ENCODE assay signal across 21 cellular contexts in the genomic region with DNA sequence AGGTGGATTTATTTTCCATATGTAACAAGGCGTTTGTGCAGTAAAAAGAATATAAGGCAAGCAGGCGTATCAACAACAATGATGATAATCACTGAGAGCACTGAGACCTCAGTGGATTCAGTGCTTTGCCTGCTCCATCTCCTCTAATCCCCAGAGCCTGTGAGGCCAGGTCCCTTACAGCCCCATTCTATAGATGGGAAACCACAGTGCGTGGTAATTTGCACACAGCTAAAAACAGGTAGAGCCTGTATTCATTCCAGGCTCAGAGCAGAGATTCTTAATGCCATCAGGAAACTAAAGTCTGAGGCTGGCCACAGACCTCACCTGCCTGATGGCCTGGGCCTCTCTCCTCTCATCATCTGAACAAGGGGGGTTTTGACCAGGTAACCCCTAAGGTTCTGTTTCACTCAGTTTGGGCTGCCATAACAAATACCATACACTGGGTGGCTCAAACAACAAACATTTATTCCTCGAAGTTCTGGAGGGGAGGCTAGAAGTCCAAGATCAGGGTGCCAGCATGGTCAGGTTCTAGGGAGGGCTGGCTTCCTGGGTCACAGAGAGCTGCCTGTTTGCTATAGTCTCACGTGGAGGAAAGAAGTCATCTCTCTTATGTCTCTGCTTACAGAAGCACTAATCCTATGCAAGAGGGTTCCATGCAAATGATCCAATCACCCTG. TPM values are rescaled to one million over a fixed set of nuclear protein-coding genes. Genes with fewer than 3 reads are reported as not detected.
DNase-seq lines count a peak whose midpoint lies in the region; ATAC-seq and TF ChIP-seq lines count a peak whose summit lies in the region.
"Had no signal": no experiment of that assay in that cellular context is flagged by ENCODE, and none has a peak within 500 bp of the region (broad histone marks: within the 10 kb centered on the region; RNA-seq: fewer than 3 reads in every experiment).

No MANE protein-coding gene starts in this region.

- intact Hi-C loops in activated T-helper 2 cell treated with anti-CD3 and anti-CD28 coated beads, Interferon-gamma antibody, Interleukin-2, Interleukin-4, amounts not matched to agents 10 μg/mL and 5 μg/mL and 100 μg/mL, durations not matched to agents 14 hours and 24 hours and 36 hours (cut with micrococcal nuclease): no loop called here
- intact Hi-C loops in heart left ventricle (cut with DNase I): no loop called here
- intact Hi-C loops in spleen (cut with DNase I; ENCODE audit: low total_unique reads): no loop called here

- H3K9ac ChIP-seq in SK-N-SH: no peak overlapping the region

- H4K20me1 ChIP-seq in SK-N-SH (ENCODE audit: insufficient read depth): no peaks in the 10 kb centered on the region

- H3K27me3 ChIP-seq in SK-N-SH (ENCODE audit: insufficient read depth) (no peaks in the 10 kb centered on the region), heart left ventricle (no peaks in the 10 kb centered on the region), spleen (replicated peaks in 1 of 7) (no peaks in the 10 kb centered on the region)
- H3K27me3 ChIP-seq: tibial nerve had no signal

- WGBS in SK-N-SH (ENCODE audit: low lambda C conversion rate): 77% methylated on average over 5 of the region's 5 CpGs
- 42 to 66% (median 59%) methylated on average over 5 of the region's 5 CpGs for WGBS in heart left ventricle, 4 donors
- 71 to 84% (median 76%) methylated on average over 5 of the region's 5 CpGs for WGBS in spleen, 5 donors

- H3K4me2 ChIP-seq in SK-N-SH: no peak overlapping the region

- POLR2A ChIA-PET in SK-N-SH (lab: Yijun Ruan, JAX): no interaction called here

- no peaks in the 10 kb centered on the region; the same call in 1 of the 2 replicates for H3K79me2 ChIP-seq in SK-N-SH (ENCODE audit: insufficient read depth)

- 0 out of 2 replicates have a peak, but pooled peaks have one; percentile 6 for TF ChIP-seq CTCF in SK-N-SH (IDR thresholded peaks at IDR 0.05)
- TF ChIP-seq CTCF in heart left ventricle (IDR thresholded peaks at IDR 0.05): peak in 3 of 12 donors; percentile 18 to 24 (median 21)
- TF ChIP-seq CTCF in spleen (IDR thresholded peaks at IDR 0.05 in 8 of 11, conservative IDR thresholded peaks at IDR 0.05 in 3 of 11): no peak

- H3K4me1 ChIP-seq in SK-N-SH (ENCODE audit: control insufficient read depth in 1 of 2, insufficient read depth in 2 of 2, low read depth in 1 of 2, low read length in 1 of 2) (peaks cover 4 to 6% of the 10 kb centered on the region in 2 experiments; a peak in 2 of 4 replicates), heart left ventricle (peaks cover 0 to 73% (median 51%) of the 10 kb centered on the region in 12 donors), spleen (peaks cover 9 to 53% (median 29%) of the 10 kb centered on the region in 6 donors)
- H3K4me1 ChIP-seq: prostate gland had no signal

- TF ChIP-seq RAD21 in SK-N-SH (IDR thresholded peaks at IDR 0.05; ENCODE audit: low read length): no peak

- no peak for TF ChIP-seq EP300 in SK-N-SH (IDR thresholded peaks at IDR 0.05; ENCODE audit: borderline replicate concordance in 1 of 2, low read depth in 1 of 2, low read length in 1 of 2)

- no peak overlapping the region for H3K27ac Mint-ChIP-seq in activated T-helper 2 cell treated with anti-CD3 and anti-CD28 coated beads, Interferon-gamma antibody, Interleukin-2, Interleukin-4, amounts not matched to agents 10 μg/mL and 5 μg/mL and 100 μg/mL, durations not matched to agents 14 hours and 24 hours and 36 hours
- H3K27ac Mint-ChIP-seq: T-cell had no signal

- H3K4me1 Mint-ChIP-seq in activated T-helper 2 cell treated with anti-CD3 and anti-CD28 coated beads, Interferon-gamma antibody, Interleukin-2, Interleukin-4, amounts not matched to agents 10 μg/mL and 5 μg/mL and 100 μg/mL, durations not matched to agents 14 hours and 24 hours and 36 hours (ENCODE audit: low read depth): peaks cover 2% of the 10 kb centered on the region

- no peak overlapping the region for H3K4me3 ChIP-seq in SK-N-SH (ENCODE audit: low read depth in 2 of 2, low read length in 1 of 2)
- no peak overlapping the region for H3K4me3 ChIP-seq in heart left ventricle
- H3K4me3 ChIP-seq in spleen: no peak overlapping the region
- H3K4me3 ChIP-seq: prostate gland, tibial nerve had no signal

- H2AFZ ChIP-seq in SK-N-SH (ENCODE audit: low read depth): no peak overlapping the region

- H3K27ac ChIP-seq in SK-N-SH (ENCODE audit: low read depth in 2 of 2, low read length in 1 of 2) (no peak overlapping the region), heart left ventricle (peak overlapping the region in 9 of 12 donors; percentile 1 to 83 (median 38)), spleen (peak overlapping the region in 1 of 8 donors; percentile 31)
- H3K27ac ChIP-seq: 22Rv1, C4-2B, prostate gland had no signal

- H3K27me3 Mint-ChIP-seq in activated T-helper 2 cell treated with anti-CD3 and anti-CD28 coated beads, Interferon-gamma antibody, Interleukin-2, Interleukin-4, amounts not matched to agents 10 μg/mL and 5 μg/mL and 100 μg/mL, durations not matched to agents 14 hours and 24 hours and 36 hours (ENCODE audit: low read depth): peaks cover 4% of the 10 kb centered on the region

- H3K36me3 ChIP-seq in SK-N-SH (replicated peaks in 1 of 2; ENCODE audit: control insufficient read depth in 1 of 2, insufficient read depth in 2 of 2, low read length in 1 of 2) (no peaks in the 10 kb centered on the region), heart left ventricle (peaks cover 0 to 12% (median 0%) of the 10 kb centered on the region in 9 donors), spleen (peaks cover 0 to 16% (median 0%) of the 10 kb centered on the region in 6 donors)
- H3K36me3 ChIP-seq: prostate gland had no signal

- no peak for DNase-seq in SK-N-SH
- peak; percentile 2 for DNase-seq in activated T-helper 2 cell treated with anti-CD3 and anti-CD28 coated beads, Interferon-gamma antibody, Interleukin-2, Interleukin-4, amounts not matched to agents 10 μg/mL and 5 μg/mL and 100 μg/mL, durations not matched to agents 14 hours and 24 hours and 36 hours (ENCODE audit: low spot score)
- peak in 1 of 5 donors; percentile 6 for DNase-seq in heart left ventricle
- peak; percentile 6 for DNase-seq in spleen
- DNase-seq in NCI-H774 (lab: John Stamatoyannopoulos, UW): no peak
- DNase-seq: activated effector memory CD4-positive, alpha-beta T cell treated with anti-CD3 and anti-CD28 coated beads, Interleukin-2, amount 50 U/mL, for 16 hours; amniotic stem cell; immature natural killer cell; naive thymus-derived CD8-positive, alpha-beta T cell; NCI-H1105; RPMI8226; T-cell had no signal

- peaks cover 3% of the 10 kb centered on the region for H3K36me3 Mint-ChIP-seq in activated T-helper 2 cell treated with anti-CD3 and anti-CD28 coated beads, Interferon-gamma antibody, Interleukin-2, Interleukin-4, amounts not matched to agents 10 μg/mL and 5 μg/mL and 100 μg/mL, durations not matched to agents 14 hours and 24 hours and 36 hours (ENCODE audit: low read depth)

- TF ChIP-seq POLR2A in heart left ventricle (IDR thresholded peaks at IDR 0.05): no peak
- TF ChIP-seq POLR2A in spleen (IDR thresholded peaks at IDR 0.05): no peak

- CTCF ChIA-PET in SK-N-SH (lab: Yijun Ruan, JAX): interaction anchor here (0.7 to 6.5 kb wide), 3 partner anchors 16 to 25 kb away, joined by 3 to 44 read pairs (median 4); no protein-coding TSS in a partner anchor

- no peak overlapping the region for H3K4me3 Mint-ChIP-seq in activated T-helper 2 cell treated with anti-CD3 and anti-CD28 coated beads, Interferon-gamma antibody, Interleukin-2, Interleukin-4, amounts not matched to agents 10 μg/mL and 5 μg/mL and 100 μg/mL, durations not matched to agents 14 hours and 24 hours and 36 hours (ENCODE audit: low read depth)
- H3K4me3 Mint-ChIP-seq: immature natural killer cell; naive thymus-derived CD8-positive, alpha-beta T cell; T-cell had no signal

- ATAC-seq in SK-N-SH treated with all-trans-retinoic acid at 6 μM for 48 hours (no peak), heart left ventricle (peak in 3 of 4 donors; percentile 14 to 50 (median 33)), HG03460 (IDR thresholded peaks at IDR 0.05; ENCODE audit: unreplicated experiment) (no peak), HG02798 (IDR thresholded peaks at IDR 0.05; ENCODE audit: poor library complexity, unreplicated experiment) (no peak)
- ATAC-seq: naive thymus-derived CD8-positive, alpha-beta T cell; T-cell had no signal

- H3K9me3 ChIP-seq in SK-N-SH (peaks cover 6% of the 10 kb centered on the region; the same call in 1 of the 2 replicates), heart left ventricle (peaks cover 0 to 8% (median under 1%) of the 10 kb centered on the region in 12 donors), spleen (peaks cover 0 to 15% (median 6%) of the 10 kb centered on the region in 8 donors)
- H3K9me3 ChIP-seq: prostate gland had no signal

- H3K9me3 Mint-ChIP-seq in activated T-helper 2 cell treated with anti-CD3 and anti-CD28 coated beads, Interferon-gamma antibody, Interleukin-2, Interleukin-4, amounts not matched to agents 10 μg/mL and 5 μg/mL and 100 μg/mL, durations not matched to agents 14 hours and 24 hours and 36 hours: peaks cover 14% of the 10 kb centered on the region

- H3F3A ChIP-seq in SK-N-SH (replicated peaks; ENCODE audit: insufficient read depth): no peaks in the 10 kb centered on the region

- H3K9me2 ChIP-seq in SK-N-SH: no peaks in the 10 kb centered on the region

RNA-seq across cellular contexts. Expression of gene RASSF4, which starts 10.3 kb away (rescaled TPM):
- polyA plus RNA-seq in SK-N-SH (2012; rRNA removed): 11.0 and 14.1 TPM in 2 replicates
- 4.6 and 5.5 TPM in 2 replicates for polyA plus RNA-seq in SK-N-SH (2012; cell fraction: cytosol; rRNA removed)
- 70.4 and 80.8 TPM in 2 replicates for polyA plus RNA-seq in SK-N-SH (2012; cell fraction: nucleus; rRNA removed)
- total RNA-seq in activated T-helper 2 cell treated with anti-CD3 and anti-CD28 coated beads, Interferon-gamma antibody, Interleukin-2, Interleukin-4, amounts not matched to agents 10 μg/mL and 5 μg/mL and 100 μg/mL, durations not matched to agents 14 hours and 24 hours and 36 hours: 0.66 and 1.7 TPM in 2 replicates
- 100 to 1,000 TPM in 4 of 9 donors, 10 to 100 TPM in 5; 64.4 to 125 (median 89.5) TPM for total RNA-seq in heart left ventricle
- polyA plus RNA-seq in heart left ventricle: 10 to 100 TPM; 48.3 to 66.2 TPM
- 10 to 100 TPM; 70.8 to 96.2 (median 73.7) TPM for total RNA-seq in spleen
- 10 to 100 TPM; 36.7 to 61.0 (median 38.2) TPM for polyA plus RNA-seq in spleen

RNA-seq across cellular contexts. Expression of gene DEPP1, which starts 29.3 kb away (rescaled TPM):
- 5.3 and 6.1 TPM in 2 replicates for polyA plus RNA-seq in SK-N-SH (2012; rRNA removed)
- polyA plus RNA-seq in SK-N-SH (2012; cell fraction: cytosol; rRNA removed): 3.2 and 4.1 TPM in 2 replicates
- polyA plus RNA-seq in SK-N-SH (2012; cell fraction: nucleus; rRNA removed): 8.7 and 9.0 TPM in 2 replicates
- total RNA-seq in activated T-helper 2 cell treated with anti-CD3 and anti-CD28 coated beads, Interferon-gamma antibody, Interleukin-2, Interleukin-4, amounts not matched to agents 10 μg/mL and 5 μg/mL and 100 μg/mL, durations not matched to agents 14 hours and 24 hours and 36 hours: 0.64 and 1.5 TPM in 2 replicates
- 10 to 100 TPM; 11.0 to 76.5 (median 22.7) TPM for total RNA-seq in heart left ventricle
- 10 to 100 TPM; 19.1 to 37.9 TPM for polyA plus RNA-seq in heart left ventricle
- total RNA-seq in spleen: 10 to 100 TPM in 6 of 7 donors, 1 to 10 TPM in 1; 9.5 to 90.1 (median 21.1) TPM
- 10 to 100 TPM; 13.3 to 36.5 (median 15.7) TPM for polyA plus RNA-seq in spleen
- total RNA-seq: naive thymus-derived CD8-positive, alpha-beta T cell had no signal
- polyA plus RNA-seq: immature natural killer cell; naive thymus-derived CD8-positive, alpha-beta T cell had no signal

RNA-seq across cellular contexts. Expression of gene TMEM72, which starts 38.1 kb away (rescaled TPM):
- polyA plus RNA-seq in SK-N-SH (2012; rRNA removed) (not detected in 2 replicates), heart left ventricle (not detected), spleen (under 1 TPM in 1 of 3 donors, not detected in 2; 0.04 TPM)
- polyA plus RNA-seq in SK-N-SH (2012; cell fraction: cytosol; rRNA removed): not detected in 2 replicates
- polyA plus RNA-seq in SK-N-SH (2012; cell fraction: nucleus; rRNA removed): not detected in 2 replicates
- not detected in 2 replicates for total RNA-seq in activated T-helper 2 cell treated with anti-CD3 and anti-CD28 coated beads, Interferon-gamma antibody, Interleukin-2, Interleukin-4, amounts not matched to agents 10 μg/mL and 5 μg/mL and 100 μg/mL, durations not matched to agents 14 hours and 24 hours and 36 hours
- total RNA-seq in heart left ventricle (under 1 TPM in 2 of 9 donors, not detected in 7; 0.15 to 0.27 TPM), spleen (not detected)
- total RNA-seq: glomerular endothelial cell; lung microvascular endothelial cell; naive thymus-derived CD8-positive, alpha-beta T cell had no signal
- polyA plus RNA-seq: immature natural killer cell; naive thymus-derived CD8-positive, alpha-beta T cell had no signal

RNA-seq across cellular contexts. Expression of gene ZNF22, which starts 51.5 kb away (rescaled TPM):
- polyA plus RNA-seq in SK-N-SH (2012; rRNA removed) (10.2 and 13.2 TPM in 2 replicates), heart left ventricle (10 to 100 TPM; 12.6 to 17.5 TPM), spleen (10 to 100 TPM; 25.9 to 33.6 (median 31.5) TPM)
- 17.1 and 20.7 TPM in 2 replicates for polyA plus RNA-seq in SK-N-SH (2012; cell fraction: cytosol; rRNA removed)
- polyA plus RNA-seq in SK-N-SH (2012; cell fraction: nucleus; rRNA removed): 2.3 and 5.2 TPM in 2 replicates
- 24.6 and 25.6 TPM in 2 replicates for total RNA-seq in activated T-helper 2 cell treated with anti-CD3 and anti-CD28 coated beads, Interferon-gamma antibody, Interleukin-2, Interleukin-4, amounts not matched to agents 10 μg/mL and 5 μg/mL and 100 μg/mL, durations not matched to agents 14 hours and 24 hours and 36 hours
- total RNA-seq in heart left ventricle (10 to 100 TPM; 12.7 to 16.8 (median 14.6) TPM), spleen (10 to 100 TPM; 22.7 to 28.3 (median 25.8) TPM)

Comparison
In these comparisons a context has a peak if more than half of its experiments do, and no peak if none do; other contexts are left out.
1. DNase-seq: peak in activated T-helper 2 cell treated with anti-CD3 and anti-CD28 coated beads, Interferon-gamma antibody, Interleukin-2, Interleukin-4, amounts not matched to agents 10 μg/mL and 5 μg/mL and 100 μg/mL, durations not matched to agents 14 hours and 24 hours and 36 hours (single experiment) and spleen (single experiment); none in SK-N-SH (single experiment) and NCI-H774 (single experiment).
2. H3K27ac ChIP-seq: peak in heart left ventricle (9 of 12); none in SK-N-SH (0 of 2).
3. ATAC-seq: peak in heart left ventricle (3 of 4); none in SK-N-SH treated with all-trans-retinoic acid at 6 μM for 48 hours (single experiment), HG03460 (single experiment) and HG02798 (single experiment).
4. RNA of gene RASSF4, which starts 10.3 kb away (total RNA-seq): 64.4 to 125 TPM in heart left ventricle and 70.8 to 96.2 TPM in spleen; 0.66 to 1.7 TPM in activated T-helper 2 cell treated with anti-CD3 and anti-CD28 coated beads, Interferon-gamma antibody, Interleukin-2, Interleukin-4, amounts not matched to agents 10 μg/mL and 5 μg/mL and 100 μg/mL, durations not matched to agents 14 hours and 24 hours and 36 hours; every median in the first group is over 10 times any median in the second.